Comparison of ENCODE assay signal across 10 cellular contexts in genomic region chr3:143445118-143445517, GRCh38.
DNase-seq lines count a peak whose midpoint lies in the region; ATAC-seq and TF ChIP-seq lines count a peak whose summit lies in the region.
"Had no signal": no experiment of that assay in that cellular context is flagged by ENCODE, and none has a peak within 500 bp of the region (broad histone marks: within the 10 kb centered on the region; RNA-seq: fewer than 3 reads in every experiment).

No MANE protein-coding gene starts in this region.

- H3K4me1 Mint-ChIP-seq in activated naive CD8-positive, alpha-beta T cell (ENCODE audit: low read depth) = peaks cover 31% of the 10 kb centered on the region

- DNase-seq in stimulated activated CD4-positive, alpha-beta T cell treated with anti-CD3 and anti-CD28 coated beads, Interleukin-4, amount 100 ng/mL, for 24 hours = peak; percentile 8
- no peak for DNase-seq in stimulated activated CD4-positive, alpha-beta T cell treated with anti-CD3 and anti-CD28 coated beads, Interleukin-15, amount 100 ng/mL, for 24 hours
- no peak for DNase-seq in esophagus squamous epithelium (lab: John Stamatoyannopoulos, UW)
- no peak for DNase-seq in Ammon's horn (ENCODE audit: low spot score)
- no peak for DNase-seq in NCI-H748 treated with DMSO at 0.1 percent for 48 hours (lab: John Stamatoyannopoulos, UW)
- DNase-seq in activated CD4-positive, alpha-beta T cell treated with anti-CD3 and anti-CD28 coated beads, Interleukin-2, amount 50 U/mL, for 48 hours = no peak
- DNase-seq: naive B cell, NCI-H82 had no signal

- peak overlapping the region; percentile 6 for H3K4me3 Mint-ChIP-seq in activated naive CD8-positive, alpha-beta T cell
- H3K4me3 Mint-ChIP-seq: naive B cell had no signal

- ATAC-seq in HG02938 (IDR thresholded peaks at IDR 0.05; ENCODE audit: unreplicated experiment) = peak; percentile 81

- no peak for TF ChIP-seq POLR2A in esophagus squamous epithelium (IDR thresholded peaks at IDR 0.05)

- intact Hi-C loops in esophagus squamous epithelium (cut with DNase I) = no loop called here

- H3K27ac Mint-ChIP-seq in activated naive CD8-positive, alpha-beta T cell = peak overlapping the region; percentile 75

- H3K36me3 Mint-ChIP-seq in activated naive CD8-positive, alpha-beta T cell = peaks cover 11% of the 10 kb centered on the region

- TF ChIP-seq CTCF in esophagus squamous epithelium (IDR thresholded peaks at IDR 0.05) = no peak

- no peaks in the 10 kb centered on the region for H3K36me3 ChIP-seq in esophagus squamous epithelium

- 65 to 85% methylated on average over 2 of the region's 2 CpGs for WGBS in esophagus squamous epithelium, 2 donors

- no peaks in the 10 kb centered on the region for H3K27me3 Mint-ChIP-seq in activated naive CD8-positive, alpha-beta T cell
- H3K27me3 Mint-ChIP-seq: naive B cell had no signal

- no peaks in the 10 kb centered on the region for H3K27me3 ChIP-seq in esophagus squamous epithelium

- peak overlapping the region in 1 of 4 donors; percentile 75 for H3K27ac ChIP-seq in esophagus squamous epithelium

- no peaks in the 10 kb centered on the region for H3K9me3 Mint-ChIP-seq in activated naive CD8-positive, alpha-beta T cell (ENCODE audit: low read depth)

- peaks cover 0 to 21% (median 10%) of the 10 kb centered on the region in 3 donors for H3K4me1 ChIP-seq in esophagus squamous epithelium

- no peak overlapping the region for H3K4me3 ChIP-seq in esophagus squamous epithelium

- H3K9me3 ChIP-seq in esophagus squamous epithelium = no peaks in the 10 kb centered on the region
